Comparison of ENCODE assay signal across 9 cellular contexts in the genomic region with DNA sequence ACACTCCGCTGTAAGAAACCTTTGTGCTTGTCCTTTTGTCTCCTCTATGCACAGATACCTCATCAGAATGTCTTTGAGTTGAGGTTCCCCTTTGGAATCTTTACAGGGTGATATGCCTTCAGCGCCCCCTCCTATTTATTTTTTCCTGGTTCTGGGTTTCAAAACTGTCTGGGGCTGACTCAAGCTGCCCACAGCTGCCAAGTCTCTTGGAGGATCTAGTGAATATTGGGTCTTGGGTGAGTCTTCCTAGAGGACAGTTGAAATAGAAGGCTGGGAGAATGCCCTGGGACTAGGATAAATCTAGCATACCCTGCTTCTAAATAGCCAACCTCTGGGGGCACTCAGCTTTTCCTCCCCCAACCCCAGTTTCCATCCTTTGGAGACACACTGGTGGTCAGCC. TPM values are rescaled to one million over a fixed set of nuclear protein-coding genes. Genes with fewer than 3 reads are reported as not detected.
DNase-seq lines count a peak whose midpoint lies in the region; ATAC-seq and TF ChIP-seq lines count a peak whose summit lies in the region.
"Had no signal": no experiment of that assay in that cellular context is flagged by ENCODE, and none has a peak within 500 bp of the region (broad histone marks: within the 10 kb centered on the region; RNA-seq: fewer than 3 reads in every experiment).

No MANE protein-coding gene starts in this region.

- H3K4me3 ChIP-seq in cardiac muscle cell (peak overlapping the region; percentile 84), kidney epithelial cell (ENCODE audit: low read depth, low read length) (peak overlapping the region; percentile 80), tibial nerve (peak overlapping the region; percentile 86 to 100 (median 92))

- H3K36me3 ChIP-seq in cardiac muscle cell (no peaks in the 10 kb centered on the region), kidney epithelial cell (ENCODE audit: control insufficient read depth, insufficient read depth, low read length) (no peaks in the 10 kb centered on the region), tibial nerve (peaks cover 0 to 8% (median 0%) of the 10 kb centered on the region in 3 donors)

- H3K36me3 Mint-ChIP-seq in activated naive CD8-positive, alpha-beta T cell treated with anti-CD3 and anti-CD28 coated beads, Interleukin-2, amount 10 ng/mL, durations not matched to agents 7 days and 5 days, result peaks cover 32% of the 10 kb centered on the region

- peak overlapping the region; percentile 99 for H3K27ac Mint-ChIP-seq in activated naive CD8-positive, alpha-beta T cell treated with anti-CD3 and anti-CD28 coated beads, Interleukin-2, amount 10 ng/mL, durations not matched to agents 7 days and 5 days

- intact Hi-C loops in left ventricle myocardium superior (cut with micrococcal nuclease), result no loop called here

- ATAC-seq in left ventricle myocardium superior (no peak), HG03108 (IDR thresholded peaks at IDR 0.05; ENCODE audit: unreplicated experiment) (no peak), HG03097 (IDR thresholded peaks at IDR 0.05; ENCODE audit: low FRiP score, unreplicated experiment) (no peak)
- no peak for ATAC-seq in activated naive CD8-positive, alpha-beta T cell treated with anti-CD3 and anti-CD28 coated beads, Interleukin-2, amount 10 ng/mL, durations not matched to agents 7 days and 5 days (ENCODE audit: low read depth)

- WGBS in tibial nerve, 2 donors, result 8 to 15% methylated on average over 2 of the region's 2 CpGs

- H3K9me3 Mint-ChIP-seq in activated naive CD8-positive, alpha-beta T cell treated with anti-CD3 and anti-CD28 coated beads, Interleukin-2, amount 10 ng/mL, durations not matched to agents 7 days and 5 days, result no peaks in the 10 kb centered on the region

- TF ChIP-seq EP300 in tibial nerve (IDR thresholded peaks at IDR 0.05), result no peak

- no peak for DNase-seq in cardiac muscle cell (ENCODE audit: low read depth in 1 of 2, low spot score in 1 of 2)
- no peak for DNase-seq in left ventricle myocardium superior
- DNase-seq in activated naive CD8-positive, alpha-beta T cell treated with anti-CD3 and anti-CD28 coated beads, Interleukin-2, amount 10 ng/mL, durations not matched to agents 7 days and 5 days, result no peak
- DNase-seq in kidney epithelial cell (ENCODE audit: low read depth), result no peak
- no peak for DNase-seq in tibial nerve (ENCODE audit: low spot score in 2 of 2)
- DNase-seq in NCI-H524 treated with DMSO at 0.1 percent for 48 hours (lab: John Stamatoyannopoulos, UW), result no peak
- DNase-seq: left cardiac atrium had no signal

- H3K9me3 ChIP-seq in cardiac muscle cell (ENCODE audit: low read depth) (no peaks in the 10 kb centered on the region), tibial nerve (no peaks in the 10 kb centered on the region)

- POLR2A ChIA-PET in activated naive CD8-positive, alpha-beta T cell treated with anti-CD3 and anti-CD28 coated beads, Interleukin-2, amount 10 ng/mL, durations not matched to agents 7 days and 5 days (lab: Charles Lee), result interaction anchor here (0.8 to 2.5 kb wide), 7 partner anchors 9 to 387 kb away, joined by 3 to 12 read pairs (median 7); a partner anchor contains a TSS

- peaks cover 25% of the 10 kb centered on the region for H3K4me1 Mint-ChIP-seq in activated naive CD8-positive, alpha-beta T cell treated with anti-CD3 and anti-CD28 coated beads, Interleukin-2, amount 10 ng/mL, durations not matched to agents 7 days and 5 days

- peaks cover 4% of the 10 kb centered on the region for H3K4me1 ChIP-seq in cardiac muscle cell (ENCODE audit: low read depth)
- peaks cover 0 to 45% (median 11%) of the 10 kb centered on the region in 4 donors for H3K4me1 ChIP-seq in tibial nerve

- H3K4me3 Mint-ChIP-seq in activated naive CD8-positive, alpha-beta T cell treated with anti-CD3 and anti-CD28 coated beads, Interleukin-2, amount 10 ng/mL, durations not matched to agents 7 days and 5 days, result peak overlapping the region; percentile 95

- H3K27me3 ChIP-seq in cardiac muscle cell, result no peaks in the 10 kb centered on the region
- H3K27me3 ChIP-seq in kidney epithelial cell (ENCODE audit: control insufficient read depth, insufficient read depth, low read length), result no peaks in the 10 kb centered on the region
- no peaks in the 10 kb centered on the region for H3K27me3 ChIP-seq in tibial nerve

- no peak for TF ChIP-seq CTCF in cardiac muscle cell (IDR thresholded peaks at IDR 0.05; ENCODE audit: low read depth, low read length)
- no peak for TF ChIP-seq CTCF in kidney epithelial cell (IDR thresholded peaks at IDR 0.05; ENCODE audit: insufficient read depth, low read length, poor library complexity, severe bottlenecking)
- TF ChIP-seq CTCF in tibial nerve (IDR thresholded peaks at IDR 0.05), result no peak

- TF ChIP-seq POLR2A in tibial nerve (IDR thresholded peaks at IDR 0.05), result no peak

- peak overlapping the region; percentile 98 for H3K27ac ChIP-seq in cardiac muscle cell
- H3K27ac ChIP-seq in tibial nerve, result peak overlapping the region in 3 of 4 donors; percentile 95 to 98 (median 98)

- no peaks in the 10 kb centered on the region for H3K27me3 Mint-ChIP-seq in activated naive CD8-positive, alpha-beta T cell treated with anti-CD3 and anti-CD28 coated beads, Interleukin-2, amount 10 ng/mL, durations not matched to agents 7 days and 5 days

RNA-seq across cellular contexts. Expression of a gene that starts 0.9 kb away (rescaled TPM):
- total RNA-seq in cardiac muscle cell (5.2 and 22.5 TPM in 2 replicates), left ventricle myocardium superior (5.0 TPM), kidney epithelial cell (4.3 and 5.0 TPM in 2 replicates), tibial nerve (10 to 100 TPM in 3 of 4 donors, 1 to 10 TPM in 1; 5.1 to 25.8 (median 13.4) TPM)
- polyA plus RNA-seq in cardiac muscle cell, result 3.9 and 7.9 TPM in 2 replicates
- 10 to 100 TPM; 16.4 to 18.2 TPM for total RNA-seq in activated naive CD8-positive, alpha-beta T cell treated with anti-CD3 and anti-CD28 coated beads, Interleukin-2, amount 10 ng/mL, durations not matched to agents 7 days and 5 days

RNA-seq across cellular contexts. Expression of a gene that starts 7.3 kb away (rescaled TPM):
- total RNA-seq in cardiac muscle cell (11.5 and 20.6 TPM in 2 replicates), left ventricle myocardium superior (2.9 TPM), kidney epithelial cell (5.5 and 6.6 TPM in 2 replicates), tibial nerve (10 to 100 TPM in 2 of 4 donors, 1 to 10 TPM in 2; 5.0 to 11.6 (median 9.1) TPM)
- 3.7 and 10.2 TPM in 2 replicates for polyA plus RNA-seq in cardiac muscle cell
- 1 to 10 TPM; 7.2 to 8.2 TPM for total RNA-seq in activated naive CD8-positive, alpha-beta T cell treated with anti-CD3 and anti-CD28 coated beads, Interleukin-2, amount 10 ng/mL, durations not matched to agents 7 days and 5 days

RNA-seq across cellular contexts. Expression of a gene that starts 23.7 kb away (rescaled TPM):
- 6.2 and 7.2 TPM in 2 replicates for total RNA-seq in cardiac muscle cell
- polyA plus RNA-seq in cardiac muscle cell, result 2.8 and 3.8 TPM in 2 replicates
- total RNA-seq in left ventricle myocardium superior, result 1.8 TPM
- total RNA-seq in activated naive CD8-positive, alpha-beta T cell treated with anti-CD3 and anti-CD28 coated beads, Interleukin-2, amount 10 ng/mL, durations not matched to agents 7 days and 5 days, result 1 to 10 TPM; 5.9 to 7.2 TPM
- 2.7 and 4.2 TPM in 2 replicates for total RNA-seq in kidney epithelial cell
- total RNA-seq in tibial nerve, result 10 to 100 TPM in 1 of 4 donors, 1 to 10 TPM in 3; 1.2 to 10.4 (median 5.1) TPM
